1 cellular context compared by ENCODE assay signal in the genomic region with DNA sequence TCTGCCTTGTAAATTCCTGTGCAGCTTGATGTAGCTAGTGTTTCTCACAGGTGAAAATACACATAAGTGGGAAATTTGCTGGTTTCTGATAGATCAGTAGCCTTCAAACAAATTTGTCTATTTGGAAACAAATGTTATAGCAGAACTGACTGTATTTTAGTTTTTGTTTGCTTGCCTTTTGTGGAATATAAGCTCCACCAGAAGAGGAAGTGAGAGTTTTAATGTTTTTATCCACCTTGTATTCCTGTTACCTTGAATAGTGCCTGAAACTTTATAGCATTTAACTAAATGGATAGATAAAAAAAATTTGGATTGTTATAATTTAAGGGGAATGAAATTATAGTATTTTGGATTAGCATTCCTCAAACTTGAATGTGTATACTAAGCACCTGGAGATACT.
TF ChIP-seq lines count a peak whose summit lies in the region.

No MANE protein-coding gene starts in this region.

TF ChIP-seq in GM12878, 131 proteins besides CTCF, POLR2A, EP300 and RAD21 (continued from another document):
- TF ChIP-seq SPI1 (IDR thresholded peaks at IDR 0.05; ENCODE audit: borderline replicate concordance, insufficient read depth, low read depth, low read length): peak; percentile 69; the same call in 1 of the 2 replicates
